8 cellular contexts compared by ENCODE assay signal in genomic region chr9:125260564-125260963, GRCh38. TPM values are rescaled to one million over a fixed set of nuclear protein-coding genes. Genes with fewer than 3 reads are reported as not detected.
DNase-seq lines count a peak whose midpoint lies in the region; ATAC-seq and TF ChIP-seq lines count a peak whose summit lies in the region.
"Had no signal": no experiment of that assay in that cellular context is flagged by ENCODE, and none has a peak within 500 bp of the region (broad histone marks: within the 10 kb centered on the region; RNA-seq: fewer than 3 reads in every experiment).

No MANE protein-coding gene starts in this region.

- no peak for ATAC-seq in GM21360 (IDR thresholded peaks at IDR 0.05; ENCODE audit: unreplicated experiment)

- TF ChIP-seq CTCF in astrocyte of the spinal cord (IDR thresholded peaks at IDR 0.05; ENCODE audit: low read depth, low read length) (no peak), neural crest cell (conservative IDR thresholded peaks at IDR 0.05) (no peak)

- peak overlapping the region; percentile 96 for H3K27ac Mint-ChIP-seq in neural crest cell (ENCODE audit: unreplicated experiment)

- H3K4me3 ChIP-seq in astrocyte of the spinal cord (ENCODE audit: low read depth, low read length) = no peak overlapping the region

- no peaks in the 10 kb centered on the region for H3K27me3 Mint-ChIP-seq in neural crest cell (ENCODE audit: low read depth)

- H3K36me3 Mint-ChIP-seq in neural crest cell (ENCODE audit: low read depth) = peaks cover 2% of the 10 kb centered on the region

- H3K4me1 Mint-ChIP-seq in neural crest cell = peaks cover 27% of the 10 kb centered on the region

- H3K9me3 Mint-ChIP-seq in neural crest cell = no peaks in the 10 kb centered on the region

- H3K4me3 Mint-ChIP-seq in neural crest cell = peak overlapping the region; percentile 99

- in situ Hi-C loops in astrocyte of the spinal cord (cut with HindIII; ENCODE audit: low sequenced_read_pairs) = no loop called here

- DNase-seq in EH (ENCODE audit: low read depth) (peak; percentile 47), NCI-H446 (lab: John Stamatoyannopoulos, UW) (peak; percentile 13 to 63), astrocyte of the spinal cord (ENCODE audit: low read depth, low spot score) (peak; percentile 48), neural crest cell (ENCODE audit: low read depth, low spot score) (no peak), KG1 (lab: John Stamatoyannopoulos, UW) (no peak), NCI-H526 treated with DMSO at 0.1 percent for 48 hours (lab: John Stamatoyannopoulos, UW) (no peak)
- DNase-seq: MM.1S had no signal

RNA-seq across cellular contexts. Expression of gene GAPVD1, which starts 1.1 kb away (rescaled TPM):
- total RNA-seq in neural crest cell = 41.3 and 45.5 TPM in 2 replicates

RNA-seq across cellular contexts. Expression of gene HSPA5, which starts 19.4 kb away (rescaled TPM):
- 175 and 182 TPM in 2 replicates for total RNA-seq in neural crest cell

Comparison
In these comparisons a context has a peak if more than half of its experiments do, and no peak if none do; other contexts are left out.
1. DNase-seq: peak in EH (single experiment), NCI-H446 (2 of 2) and astrocyte of the spinal cord (single experiment); none in neural crest cell (single experiment), KG1 (single experiment) and NCI-H526 treated with DMSO at 0.1 percent for 48 hours (single experiment).